Comparison of ENCODE assay signal across 20 cellular contexts in genomic region chr3:24161841-24162240, GRCh38.
A peak's percentile ranks its signal among the peaks of the same experiment; 100 is the strongest.
DNase-seq lines count a peak whose midpoint lies in the region; ATAC-seq and TF ChIP-seq lines count a peak whose summit lies in the region.
"Had no signal": no experiment of that assay in that cellular context is flagged by ENCODE, and none has a peak within 500 bp of the region (broad histone marks: within the 10 kb centered on the region; RNA-seq: fewer than 3 reads in every experiment).

No MANE protein-coding gene starts in this region.

- TF ChIP-seq CTCF in fibroblast of the aortic adventitia (IDR thresholded peaks at IDR 0.05; ENCODE audit: insufficient read depth, low read length) (no peak), hepatocyte (IDR thresholded peaks at IDR 0.05; ENCODE audit: poor library complexity) (no peak)

- H3K4me2 ChIP-seq in hepatocyte = no peak overlapping the region

- no peaks in the 10 kb centered on the region for H3K4me1 ChIP-seq in hepatocyte (ENCODE audit: insufficient read depth)
- H3K4me1 ChIP-seq: testis had no signal

- no peaks in the 10 kb centered on the region for H3K79me2 ChIP-seq in hepatocyte

- intact Hi-C loops in sciatic nerve (cut with DNase I) = no loop called here

- DNase-seq in H7 (peak; percentile 15), RPMI7951 (ENCODE audit: low read depth) (peak; percentile 47), fibroblast of the aortic adventitia (ENCODE audit: low read depth) (peak; percentile 39), sciatic nerve (ENCODE audit: low spot score) (no peak), hepatocyte (ENCODE audit: low spot score) (no peak), COLO668 (lab: John Stamatoyannopoulos, UW; ENCODE audit: unreplicated experiment) (no peak)
- DNase-seq: activated CD4-positive, alpha-beta T cell treated with anti-CD3 and anti-CD28 coated beads for 4 hours; activated CD8-positive, alpha-beta memory T cell treated with anti-CD3 and anti-CD28 coated beads, Interleukin-2, amount 10 ng/mL, durations not matched to agents 7 days and 5 days; AML-193; dermis blood vessel endothelial cell; KBM-7; left ventricle myocardium superior; NCI-H510A; nucleus accumbens; SW 1271; testis had no signal

- H3K27me3 ChIP-seq in H7 (ENCODE audit: control insufficient read depth, insufficient read depth, low read length) (no peaks in the 10 kb centered on the region), hepatocyte (no peaks in the 10 kb centered on the region)
- H3K27me3 ChIP-seq: gastroesophageal sphincter, testis had no signal

- H3K27ac ChIP-seq in hepatocyte = no peak overlapping the region
- H3K27ac ChIP-seq: HL-60, testis had no signal

- no peak overlapping the region for H2AFZ ChIP-seq in hepatocyte

- no peaks in the 10 kb centered on the region for H4K20me1 ChIP-seq in hepatocyte (ENCODE audit: insufficient read depth, poor library complexity, severe bottlenecking)

- H3K9me3 ChIP-seq in hepatocyte (ENCODE audit: low read depth) = no peaks in the 10 kb centered on the region
- H3K9me3 ChIP-seq: gastroesophageal sphincter, testis had no signal

- ATAC-seq in sciatic nerve = peak; percentile 42
- ATAC-seq in HG03280 (IDR thresholded peaks at IDR 0.05; ENCODE audit: unreplicated experiment) = no peak
- ATAC-seq: activated CD8-positive, alpha-beta memory T cell treated with anti-CD3 and anti-CD28 coated beads, Interleukin-2, amount 10 ng/mL, durations not matched to agents 7 days and 5 days; gastroesophageal sphincter; HCT116; left ventricle myocardium superior had no signal

- 77% methylated on average over 7 of the region's 7 CpGs for WGBS in hepatocyte (ENCODE audit: low lambda C conversion rate, missing lambda C conversion rate)

- H3K4me3 ChIP-seq in H7 (ENCODE audit: insufficient read depth, low read depth, low read length) (no peak overlapping the region), fibroblast of the aortic adventitia (ENCODE audit: low read depth, low read length) (no peak overlapping the region), hepatocyte (no peak overlapping the region)
- H3K4me3 ChIP-seq: testis had no signal

- H3K9me2 ChIP-seq in hepatocyte (replicated peaks; ENCODE audit: insufficient read depth) = no peaks in the 10 kb centered on the region

- H3K36me3 ChIP-seq in H7 (replicated peaks; ENCODE audit: control insufficient read depth, insufficient read depth, low read length) (no peaks in the 10 kb centered on the region), hepatocyte (replicated peaks; ENCODE audit: insufficient read depth, low read depth) (no peaks in the 10 kb centered on the region)
- H3K36me3 ChIP-seq: gastroesophageal sphincter had no signal

Comparison
In these comparisons a context has a peak if more than half of its experiments do, and no peak if none do; other contexts are left out.
1. DNase-seq: peak in H7 (single experiment), RPMI7951 (single experiment) and fibroblast of the aortic adventitia (single experiment); none in sciatic nerve (single experiment), hepatocyte (single experiment) and COLO668 (single experiment).